11 cellular contexts compared by ENCODE assay signal in the genomic region with DNA sequence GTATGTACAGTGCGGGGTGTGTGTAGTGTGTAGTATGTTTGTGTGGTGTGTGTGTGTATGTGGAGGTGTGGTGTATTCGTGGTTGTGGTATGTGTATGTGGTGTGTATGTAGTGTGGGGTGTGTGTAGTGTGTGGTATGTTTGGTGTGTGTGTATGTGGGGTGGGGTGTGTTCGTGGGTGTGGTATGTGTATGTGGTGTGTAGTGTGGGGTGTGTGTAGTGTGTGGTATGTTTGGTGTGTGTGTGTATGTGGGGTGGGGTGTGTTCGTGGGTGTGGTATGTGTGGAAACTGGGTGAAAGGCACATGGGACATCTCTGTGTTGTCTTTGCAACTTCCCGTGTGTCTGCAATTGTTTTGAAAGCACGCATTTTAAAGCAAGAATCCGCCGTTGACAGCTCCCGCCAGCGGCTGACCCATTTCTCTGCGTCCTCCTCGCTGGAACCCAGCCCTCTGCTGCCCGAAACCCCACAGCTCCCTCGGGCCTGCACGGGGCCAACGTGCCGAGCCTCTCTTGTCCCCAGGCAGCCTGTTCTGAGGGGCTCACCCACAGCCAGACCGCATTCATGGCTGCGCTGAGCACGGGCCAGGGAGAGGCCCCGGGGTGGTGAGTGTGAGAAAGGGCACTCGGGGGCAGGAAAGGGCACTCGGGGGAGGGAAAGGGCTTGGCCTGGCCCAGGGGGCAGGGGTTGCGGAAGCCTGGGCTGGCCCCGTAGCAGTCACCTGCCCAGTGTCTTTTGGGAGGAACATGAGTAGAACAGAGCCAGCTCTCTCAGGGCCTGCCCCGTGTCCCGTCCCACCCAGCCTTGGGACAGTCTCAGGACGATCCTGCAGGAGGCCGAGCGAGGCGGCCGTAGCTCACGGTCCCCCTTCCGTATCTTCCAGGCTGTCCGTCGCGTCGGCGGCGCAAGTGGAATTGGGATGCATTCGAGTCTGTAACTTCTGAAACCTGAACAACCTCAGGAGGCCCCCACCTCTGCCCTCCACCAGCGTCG.
DNase-seq lines count a peak whose midpoint lies in the region; ATAC-seq and TF ChIP-seq lines count a peak whose summit lies in the region.
"Had no signal": no experiment of that assay in that cellular context is flagged by ENCODE, and none has a peak within 500 bp of the region (broad histone marks: within the 10 kb centered on the region; RNA-seq: fewer than 3 reads in every experiment).

No MANE protein-coding gene starts in this region.

- TF ChIP-seq CTCF in brain microvascular endothelial cell (IDR thresholded peaks at IDR 0.05; ENCODE audit: low read depth, low read length, missing control alignments): peak; percentile 5
- TF ChIP-seq CTCF in right atrium auricular region (IDR thresholded peaks at IDR 0.05): no peak
- TF ChIP-seq CTCF in psoas muscle (IDR thresholded peaks at IDR 0.05): no peak

- no peaks in the 10 kb centered on the region for H3K9me3 ChIP-seq in right atrium auricular region
- no peaks in the 10 kb centered on the region for H3K9me3 ChIP-seq in psoas muscle
- H3K9me3 ChIP-seq: prostate gland had no signal

- H3K4me3 ChIP-seq in brain microvascular endothelial cell (ENCODE audit: low read depth, low read length) (no peak overlapping the region), right atrium auricular region (no peak overlapping the region), psoas muscle (no peak overlapping the region)
- H3K4me3 ChIP-seq: prostate gland, SK-N-MC had no signal

- DNase-seq in ELF-1 (ENCODE audit: low read depth, low spot score) (peak; percentile 33), brain microvascular endothelial cell (peak; percentile 15), right atrium auricular region (ENCODE audit: low spot score) (peak; percentile 76), psoas muscle (peak; percentile 57 to 78), NCI-H2081 treated with DMSO at 0.1 percent for 48 hours (lab: John Stamatoyannopoulos, UW) (no peak)
- no peak for DNase-seq in activated T-cell treated with anti-CD3 and anti-CD28 coated beads, Interleukin-2, amount 50 U/mL, for 48 hours
- DNase-seq: DMS 273 treated with DMSO at 0.1 percent for 48 hours had no signal

- in situ Hi-C loops in brain microvascular endothelial cell (cut with HindIII; ENCODE audit: low pct_ligation_motif_present, low sequenced_read_pairs): no loop called here

- intact Hi-C loops in psoas muscle (cut with DNase I): no loop called here

- H3K27me3 ChIP-seq in brain microvascular endothelial cell (replicated peaks) (no peaks in the 10 kb centered on the region), right atrium auricular region (no peaks in the 10 kb centered on the region), psoas muscle (ENCODE audit: insufficient read depth in 3 of 3, low read length in 2 of 3) (peaks cover 0 to 5% (median 3%) of the 10 kb centered on the region in 3 donors)

- 43 to 57% (median 46%) methylated on average over 43 of the region's 43 CpGs for WGBS in psoas muscle, 3 donors

- peak; percentile 31 to 67 (median 52) for ATAC-seq in psoas muscle
- ATAC-seq in HG03457 (IDR thresholded peaks at IDR 0.05; ENCODE audit: unreplicated experiment): no peak
- ATAC-seq in HG03039 (IDR thresholded peaks at IDR 0.05; ENCODE audit: unreplicated experiment): no peak

- H3K27ac ChIP-seq in brain microvascular endothelial cell (no peak overlapping the region), right atrium auricular region (no peak overlapping the region), psoas muscle (no peak overlapping the region)
- H3K27ac ChIP-seq: prostate gland, SK-N-MC had no signal

- H3K36me3 ChIP-seq in brain microvascular endothelial cell (replicated peaks) (no peaks in the 10 kb centered on the region), right atrium auricular region (no peaks in the 10 kb centered on the region), psoas muscle (ENCODE audit: insufficient read depth in 1 of 2, low read depth in 1 of 2) (no peaks in the 10 kb centered on the region)
- H3K36me3 ChIP-seq: prostate gland had no signal

- H3K4me1 ChIP-seq in right atrium auricular region (peaks cover 0 to 5% of the 10 kb centered on the region in 2 donors), psoas muscle (no peaks in the 10 kb centered on the region)
- H3K4me1 ChIP-seq: prostate gland had no signal

Comparison
In these comparisons a context has a peak if more than half of its experiments do, and no peak if none do; other contexts are left out.
1. DNase-seq: peak in ELF-1 (single experiment), brain microvascular endothelial cell (single experiment), right atrium auricular region (single experiment) and psoas muscle (2 of 2); none in activated T-cell treated with anti-CD3 and anti-CD28 coated beads, Interleukin-2, amount 50 U/mL, for 48 hours (0 of 2) and NCI-H2081 treated with DMSO at 0.1 percent for 48 hours (single experiment).
2. ATAC-seq: peak in psoas muscle (4 of 4); none in HG03457 (single experiment) and HG03039 (single experiment).